In genomic region chr11:1060885-1061616, GRCh38 we compare ENCODE assay signal across 8 cellular contexts. TPM values are rescaled to one million over a fixed set of nuclear protein-coding genes. Genes with fewer than 3 reads are reported as not detected.
DNase-seq lines count a peak whose midpoint lies in the region; TF ChIP-seq lines count a peak whose summit lies in the region.
"Had no signal": no experiment of that assay in that cellular context is flagged by ENCODE, and none has a peak within 500 bp of the region (broad histone marks: within the 10 kb centered on the region; RNA-seq: fewer than 3 reads in every experiment).

No MANE protein-coding gene starts in this region.

- TF ChIP-seq CTCF in left ventricle myocardium inferior (IDR thresholded peaks at IDR 0.05; ENCODE audit: borderline replicate concordance): no peak
- no peak for TF ChIP-seq CTCF in transverse colon (IDR thresholded peaks at IDR 0.05)

- no peaks in the 10 kb centered on the region for H3K4me1 Mint-ChIP-seq in activated CD4-positive, alpha-beta T cell treated with anti-CD3 and anti-CD28 coated beads, Interleukin-2, amount 10 ng/mL, durations not matched to agents 7 days and 5 days
- H3K4me1 Mint-ChIP-seq: central memory CD8-positive, alpha-beta T cell had no signal

- peak; percentile 38 for DNase-seq in HK-2 (ENCODE audit: unreplicated experiment)
- peak; percentile 81 for DNase-seq in amniotic stem cell (lab: John Stamatoyannopoulos, UW)
- DNase-seq in left ventricle myocardium inferior: no peak
- DNase-seq in transverse colon: peak; percentile 92
- no peak for DNase-seq in activated naive CD4-positive, alpha-beta T cell treated with Interleukin-2 at 50 U/mL for 16 hours
- no peak for DNase-seq in ureter (ENCODE audit: low spot score)
- DNase-seq in activated CD4-positive, alpha-beta T cell treated with anti-CD3 and anti-CD28 coated beads, Interleukin-2, amount 10 ng/mL, durations not matched to agents 7 days and 5 days: no peak

- H3K4me3 Mint-ChIP-seq in activated CD4-positive, alpha-beta T cell treated with anti-CD3 and anti-CD28 coated beads, Interleukin-2, amount 10 ng/mL, durations not matched to agents 7 days and 5 days: no peak overlapping the region
- H3K4me3 Mint-ChIP-seq: central memory CD8-positive, alpha-beta T cell had no signal

- H3K27ac ChIP-seq in left ventricle myocardium inferior (replicated peaks) (peak overlapping the region; percentile 1), transverse colon (peak overlapping the region; percentile 70 to 82 (median 78))

- intact Hi-C loops in left ventricle myocardium inferior (cut with micrococcal nuclease): no loop called here
- intact Hi-C loops in transverse colon (cut with DNase I; ENCODE audit: low total_unique reads): no loop called here

- TF ChIP-seq EP300 in transverse colon (IDR thresholded peaks at IDR 0.05; ENCODE audit: low read depth): peak; percentile 82

- H3K4me1 ChIP-seq in left ventricle myocardium inferior: peaks cover 17% of the 10 kb centered on the region
- H3K4me1 ChIP-seq in transverse colon: peaks cover 5 to 20% (median 11%) of the 10 kb centered on the region in 4 donors

- no peak overlapping the region for H3K27ac Mint-ChIP-seq in activated CD4-positive, alpha-beta T cell treated with anti-CD3 and anti-CD28 coated beads, Interleukin-2, amount 10 ng/mL, durations not matched to agents 7 days and 5 days

- H3K9me3 Mint-ChIP-seq in activated CD4-positive, alpha-beta T cell treated with anti-CD3 and anti-CD28 coated beads, Interleukin-2, amount 10 ng/mL, durations not matched to agents 7 days and 5 days: peaks cover 4% of the 10 kb centered on the region

- H3K27me3 Mint-ChIP-seq in activated CD4-positive, alpha-beta T cell treated with anti-CD3 and anti-CD28 coated beads, Interleukin-2, amount 10 ng/mL, durations not matched to agents 7 days and 5 days: peaks cover 10% of the 10 kb centered on the region

- H3K36me3 Mint-ChIP-seq in activated CD4-positive, alpha-beta T cell treated with anti-CD3 and anti-CD28 coated beads, Interleukin-2, amount 10 ng/mL, durations not matched to agents 7 days and 5 days (ENCODE audit: low read depth): no peaks in the 10 kb centered on the region

- CTCF ChIA-PET in activated CD4-positive, alpha-beta T cell treated with anti-CD3 and anti-CD28 coated beads, Interleukin-2, amount 10 ng/mL, durations not matched to agents 7 days and 5 days (lab: Charles Lee): no interaction called here

- 50 to 70% methylated on average over 3 to 17 of the region's 17 CpGs for WGBS in transverse colon (ENCODE audit: low coverage in 1 of 2), 2 donors

- POLR2A ChIA-PET in activated CD4-positive, alpha-beta T cell treated with anti-CD3 and anti-CD28 coated beads, Interleukin-2, amount 10 ng/mL, durations not matched to agents 7 days and 5 days (lab: Charles Lee): no interaction called here

- in situ Hi-C loops in transverse colon (cut with MboI; ENCODE audit: low pct_ligation_motif_present in 1 of 4, low pct_unique_long_range_greater_than_20kb in 1 of 4, low sequenced_read_pairs in 3 of 4): no loop called here

- peaks cover 20% of the 10 kb centered on the region for H3K9me3 ChIP-seq in left ventricle myocardium inferior (replicated peaks)
- H3K9me3 ChIP-seq in transverse colon: peaks cover 0 to 3% of the 10 kb centered on the region in 2 donors

- peaks cover 35% of the 10 kb centered on the region for H3K27me3 ChIP-seq in left ventricle myocardium inferior (ENCODE audit: low read depth)
- peaks cover 4% of the 10 kb centered on the region for H3K27me3 ChIP-seq in transverse colon

- H3K4me3 ChIP-seq in left ventricle myocardium inferior (no peak overlapping the region), transverse colon (no peak overlapping the region)

- H3K36me3 ChIP-seq in left ventricle myocardium inferior (no peaks in the 10 kb centered on the region), transverse colon (no peaks in the 10 kb centered on the region)

- peak; percentile 56 for TF ChIP-seq POLR2A in transverse colon (IDR thresholded peaks at IDR 0.05)

RNA-seq across cellular contexts. Expression of gene MUC2, which starts 13.6 kb away (rescaled TPM):
- total RNA-seq in left ventricle myocardium inferior (0.03 TPM), transverse colon (100 to 1,000 TPM; 269 to 910 (median 671) TPM), ureter (0.39 TPM)
- total RNA-seq in activated CD4-positive, alpha-beta T cell treated with anti-CD3 and anti-CD28 coated beads, Interleukin-2, amount 10 ng/mL, durations not matched to agents 7 days and 5 days: not detected

RNA-seq across cellular contexts. Expression of gene MUC6, which starts 24.5 kb away (rescaled TPM):
- total RNA-seq in left ventricle myocardium inferior (not detected), transverse colon (not detected), ureter (not detected)
- not detected for total RNA-seq in activated CD4-positive, alpha-beta T cell treated with anti-CD3 and anti-CD28 coated beads, Interleukin-2, amount 10 ng/mL, durations not matched to agents 7 days and 5 days

Comparison
In these comparisons a context has a peak if more than half of its experiments do, and no peak if none do; other contexts are left out.
1. DNase-seq: peak in HK-2 (single experiment), amniotic stem cell (single experiment) and transverse colon (single experiment); none in left ventricle myocardium inferior (single experiment), activated naive CD4-positive, alpha-beta T cell treated with Interleukin-2 at 50 U/mL for 16 hours (single experiment), ureter (single experiment) and activated CD4-positive, alpha-beta T cell treated with anti-CD3 and anti-CD28 coated beads, Interleukin-2, amount 10 ng/mL, durations not matched to agents 7 days and 5 days (single experiment).
2. RNA of gene MUC2, which starts 13.6 kb away (total RNA-seq): 269 to 910 TPM in transverse colon; 0.39 TPM in ureter (single experiment), 0.03 TPM in left ventricle myocardium inferior (single experiment) and not detected in activated CD4-positive, alpha-beta T cell treated with anti-CD3 and anti-CD28 coated beads, Interleukin-2, amount 10 ng/mL, durations not matched to agents 7 days and 5 days; every median in the first group is over 100 times any median in the second.